In the genomic region with DNA sequence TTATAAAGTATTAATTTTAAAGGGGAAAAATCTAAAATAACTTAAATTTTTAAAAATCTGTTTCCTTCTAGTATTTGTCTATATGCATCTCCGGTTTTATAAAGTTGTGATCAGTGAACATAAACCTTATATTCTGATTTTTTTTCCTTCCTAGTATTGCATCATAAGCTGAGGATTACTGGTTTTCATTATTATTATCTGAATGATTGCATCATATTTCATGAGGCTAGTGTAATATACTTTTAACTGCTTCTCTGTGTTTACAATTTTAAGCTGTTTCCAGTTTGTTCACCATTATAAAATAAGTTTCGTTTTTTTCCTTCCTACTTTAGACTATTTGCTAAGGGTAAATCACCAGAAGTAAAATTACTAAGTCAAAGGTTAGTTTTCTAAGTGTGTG, we compare ENCODE assay signal across 12 cellular contexts. TPM values are rescaled to one million over a fixed set of nuclear protein-coding genes. Genes with fewer than 3 reads are reported as not detected.
"Had no signal": no experiment of that assay in that cellular context is flagged by ENCODE, and none has a peak within 500 bp of the region (broad histone marks: within the 10 kb centered on the region; RNA-seq: fewer than 3 reads in every experiment).

No MANE protein-coding gene starts in this region.

- H3K36me3 ChIP-seq: esophagus muscularis mucosa, thoracic aorta had no signal

- H3K4me3 ChIP-seq: ascending aorta, esophagus muscularis mucosa, thoracic aorta had no signal

- H3K27me3 ChIP-seq: ascending aorta, esophagus muscularis mucosa had no signal

- FAIRE-seq: bronchial epithelial cell had no signal

- ATAC-seq: left cardiac atrium; stimulated activated naive CD8-positive, alpha-beta T cell treated with anti-CD3 and anti-CD28 coated beads, Interleukin-15, amount 100 ng/mL, for 72 hours had no signal

- DNase-seq: activated CD4-positive, alpha-beta memory T cell treated with anti-CD3 and anti-CD28 coated beads for 36 hours; activated naive CD8-positive, alpha-beta T cell treated with anti-CD3 and anti-CD28 coated beads, Interleukin-2, amount 10 ng/mL, durations not matched to agents 7 days and 5 days; activated T-cell treated with anti-CD3 and anti-CD28 coated beads, Interleukin-2, amount 50 U/mL, for 48 hours; left cardiac atrium; mammary epithelial cell; stimulated activated CD4-positive, alpha-beta T cell treated with anti-CD3 and anti-CD28 coated beads, Interleukin-4, amount 100 ng/mL, for 4 hours; stimulated activated naive CD8-positive, alpha-beta T cell treated with anti-CD3 and anti-CD28 coated beads, Interleukin-15, amount 100 ng/mL, for 72 hours; T-helper 9 cell had no signal

- H3K27ac ChIP-seq: ascending aorta, esophagus muscularis mucosa, thoracic aorta had no signal

- H3K9me3 ChIP-seq: ascending aorta, esophagus muscularis mucosa, thoracic aorta had no signal

RNA-seq across cellular contexts. Expression of a gene that starts 20.1 kb away (rescaled TPM):
- total RNA-seq: activated CD4-positive, alpha-beta memory T cell treated with anti-CD3 and anti-CD28 coated beads for 36 hours; activated naive CD8-positive, alpha-beta T cell treated with anti-CD3 and anti-CD28 coated beads, Interleukin-2, amount 10 ng/mL, durations not matched to agents 7 days and 5 days had no signal
